18 cellular contexts compared by ENCODE assay signal in genomic region chr2:227397562-227397961, GRCh38. TPM values are rescaled to one million over a fixed set of nuclear protein-coding genes. Genes with fewer than 3 reads are reported as not detected.
DNase-seq lines count a peak whose midpoint lies in the region; ATAC-seq and TF ChIP-seq lines count a peak whose summit lies in the region.
"Had no signal": no experiment of that assay in that cellular context is flagged by ENCODE, and none has a peak within 500 bp of the region (broad histone marks: within the 10 kb centered on the region; RNA-seq: fewer than 3 reads in every experiment).

No MANE protein-coding gene starts in this region.

- H3K9me3 Mint-ChIP-seq in stimulated activated naive CD8-positive, alpha-beta T cell treated with anti-CD3 and anti-CD28 coated beads, Interleukin-15, Interleukin-2, amounts not matched to agents 100 ng/mL and 50 ng/mL, for 24 hours, result no peaks in the 10 kb centered on the region
- H3K9me3 Mint-ChIP-seq in activated CD4-positive, alpha-beta memory T cell treated with anti-CD3 and anti-CD28 coated beads for 36 hours, result no peaks in the 10 kb centered on the region
- no peaks in the 10 kb centered on the region for H3K9me3 Mint-ChIP-seq in CD8-positive, alpha-beta memory T cell
- H3K9me3 Mint-ChIP-seq: CD4-positive, alpha-beta T cell had no signal

- H3K27me3 Mint-ChIP-seq in stimulated activated naive CD8-positive, alpha-beta T cell treated with anti-CD3 and anti-CD28 coated beads, Interleukin-15, Interleukin-2, amounts not matched to agents 100 ng/mL and 50 ng/mL, for 24 hours, result no peaks in the 10 kb centered on the region
- H3K27me3 Mint-ChIP-seq in activated CD4-positive, alpha-beta memory T cell treated with anti-CD3 and anti-CD28 coated beads for 36 hours, result no peaks in the 10 kb centered on the region
- peaks cover 8 to 9% of the 10 kb centered on the region in 2 donors for H3K27me3 Mint-ChIP-seq in CD8-positive, alpha-beta memory T cell
- H3K27me3 Mint-ChIP-seq: CD4-positive, alpha-beta T cell had no signal

- H3K79me2 ChIP-seq in hepatocyte, result no peaks in the 10 kb centered on the region

- no peak overlapping the region for H3K4me2 ChIP-seq in hepatocyte

- H4K20me1 ChIP-seq in hepatocyte (ENCODE audit: insufficient read depth, poor library complexity, severe bottlenecking), result no peaks in the 10 kb centered on the region

- WGBS in hepatocyte (ENCODE audit: low lambda C conversion rate, missing lambda C conversion rate), result 82% methylated on average over 4 of the region's 4 CpGs

- CTCF ChIA-PET in activated CD4-positive, alpha-beta memory T cell treated with anti-CD3 and anti-CD28 coated beads for 36 hours (lab: Charles Lee), result interaction anchor here (1.5 kb wide), 1 partner anchor 16 kb away, joined by 4 read pairs; no protein-coding TSS in a partner anchor
- CTCF ChIA-PET in CD8-positive, alpha-beta memory T cell (lab: Charles Lee), result interaction anchor here (0.7 kb wide), 1 partner anchor 15 kb away, joined by 3 read pairs; no protein-coding TSS in a partner anchor

- H3K4me1 ChIP-seq in foreskin keratinocyte (peaks cover 12% of the 10 kb centered on the region), hepatocyte (ENCODE audit: insufficient read depth) (peaks cover 8% of the 10 kb centered on the region)
- no peaks in the 10 kb centered on the region for H3K4me1 ChIP-seq in CD8-positive, alpha-beta memory T cell (ENCODE audit: insufficient read depth, low read length)
- H3K4me1 ChIP-seq: HAP-1, SJSA1 had no signal

- H3K27ac Mint-ChIP-seq in stimulated activated naive CD8-positive, alpha-beta T cell treated with anti-CD3 and anti-CD28 coated beads, Interleukin-15, Interleukin-2, amounts not matched to agents 100 ng/mL and 50 ng/mL, for 24 hours, result peak overlapping the region; percentile 13
- H3K27ac Mint-ChIP-seq in activated CD4-positive, alpha-beta memory T cell treated with anti-CD3 and anti-CD28 coated beads for 36 hours, result no peak overlapping the region
- H3K27ac Mint-ChIP-seq in CD8-positive, alpha-beta memory T cell, result no peak overlapping the region
- H3K27ac Mint-ChIP-seq: CD4-positive, alpha-beta T cell had no signal

- no peaks in the 10 kb centered on the region for H3K36me3 Mint-ChIP-seq in stimulated activated naive CD8-positive, alpha-beta T cell treated with anti-CD3 and anti-CD28 coated beads, Interleukin-15, Interleukin-2, amounts not matched to agents 100 ng/mL and 50 ng/mL, for 24 hours (ENCODE audit: low read depth)
- no peaks in the 10 kb centered on the region for H3K36me3 Mint-ChIP-seq in activated CD4-positive, alpha-beta memory T cell treated with anti-CD3 and anti-CD28 coated beads for 36 hours
- H3K36me3 Mint-ChIP-seq in CD8-positive, alpha-beta memory T cell, result no peaks in the 10 kb centered on the region

- POLR2A ChIA-PET in activated CD4-positive, alpha-beta memory T cell treated with anti-CD3 and anti-CD28 coated beads for 36 hours (lab: Charles Lee), result no interaction called here
- POLR2A ChIA-PET in CD8-positive, alpha-beta memory T cell (lab: Charles Lee), result no interaction called here

- no peaks in the 10 kb centered on the region for H3K9me3 ChIP-seq in CD8-positive, alpha-beta memory T cell (ENCODE audit: low read length)
- H3K9me3 ChIP-seq in hepatocyte (ENCODE audit: low read depth), result no peaks in the 10 kb centered on the region
- H3K9me3 ChIP-seq: HAP-1, SJSA1 had no signal

- TF ChIP-seq CTCF in VCaP (conservative IDR thresholded peaks at IDR 0.05) (no peak), foreskin keratinocyte (conservative IDR thresholded peaks at IDR 0.05) (no peak), hepatocyte (IDR thresholded peaks at IDR 0.05; ENCODE audit: poor library complexity) (no peak)

- no peak overlapping the region for H3K4me3 ChIP-seq in CD8-positive, alpha-beta memory T cell (ENCODE audit: low read length)
- no peak overlapping the region for H3K4me3 ChIP-seq in hepatocyte
- H3K4me3 ChIP-seq: HAP-1, SJSA1 had no signal

- no peaks in the 10 kb centered on the region for H3K9me2 ChIP-seq in hepatocyte (replicated peaks; ENCODE audit: insufficient read depth)

- intact Hi-C loops in activated CD4-positive, alpha-beta memory T cell treated with anti-CD3 and anti-CD28 coated beads for 36 hours (cut with micrococcal nuclease), result no loop called here

- DNase-seq in stimulated activated naive CD8-positive, alpha-beta T cell treated with anti-CD3 and anti-CD28 coated beads, Interleukin-15, Interleukin-2, amounts not matched to agents 100 U/mL and 50 U/mL, for 24 hours, result no peak
- DNase-seq in foreskin keratinocyte, result no peak
- no peak for DNase-seq in activated CD4-positive, alpha-beta memory T cell treated with anti-CD3 and anti-CD28 coated beads for 36 hours
- no peak for DNase-seq in CD8-positive, alpha-beta memory T cell
- DNase-seq in hepatocyte (ENCODE audit: low spot score), result no peak
- DNase-seq in stimulated activated CD4-positive, alpha-beta T cell treated with anti-CD3 and anti-CD28 coated beads, Interleukin-2, amount 100 ng/mL, for 24 hours, result no peak
- DNase-seq: AML-193; CD4-positive, alpha-beta T cell; MV-4-11; NCI-H1417 treated with DMSO at 0.1 percent for 48 hours; NCI-H2029 treated with DMSO at 0.1 percent for 48 hours; NCI-H524 had no signal

- no peaks in the 10 kb centered on the region for H3K36me3 ChIP-seq in CD8-positive, alpha-beta memory T cell (ENCODE audit: insufficient read depth, low read length)
- no peaks in the 10 kb centered on the region for H3K36me3 ChIP-seq in hepatocyte (replicated peaks; ENCODE audit: insufficient read depth, low read depth)
- H3K36me3 ChIP-seq: HAP-1, SJSA1 had no signal

- H3K4me1 Mint-ChIP-seq in stimulated activated naive CD8-positive, alpha-beta T cell treated with anti-CD3 and anti-CD28 coated beads, Interleukin-15, Interleukin-2, amounts not matched to agents 100 ng/mL and 50 ng/mL, for 24 hours (ENCODE audit: low read depth), result peaks cover 20% of the 10 kb centered on the region
- peaks cover 9% of the 10 kb centered on the region for H3K4me1 Mint-ChIP-seq in activated CD4-positive, alpha-beta memory T cell treated with anti-CD3 and anti-CD28 coated beads for 36 hours (ENCODE audit: low read depth)
- H3K4me1 Mint-ChIP-seq in CD8-positive, alpha-beta memory T cell, result peaks cover 0 to 8% (median 0%) of the 10 kb centered on the region in 3 donors

- H2AFZ ChIP-seq in hepatocyte, result no peak overlapping the region

- no peak overlapping the region for H3K4me3 Mint-ChIP-seq in stimulated activated naive CD8-positive, alpha-beta T cell treated with anti-CD3 and anti-CD28 coated beads, Interleukin-15, Interleukin-2, amounts not matched to agents 100 ng/mL and 50 ng/mL, for 24 hours
- H3K4me3 Mint-ChIP-seq in activated CD4-positive, alpha-beta memory T cell treated with anti-CD3 and anti-CD28 coated beads for 36 hours, result no peak overlapping the region
- H3K4me3 Mint-ChIP-seq in CD8-positive, alpha-beta memory T cell, result no peak overlapping the region
- H3K4me3 Mint-ChIP-seq: CD4-positive, alpha-beta T cell had no signal

- no peak for ATAC-seq in stimulated activated naive CD8-positive, alpha-beta T cell treated with anti-CD3 and anti-CD28 coated beads, Interleukin-15, Interleukin-2, amounts not matched to agents 100 U/mL and 50 U/mL, for 24 hours
- peak; percentile 49 for ATAC-seq in foreskin keratinocyte

- H3K27ac ChIP-seq in VCaP, result peak overlapping the region; percentile 62; the same call in 1 of the 2 replicates
- H3K27ac ChIP-seq in foreskin keratinocyte, result peak overlapping the region; percentile 36
- no peak overlapping the region for H3K27ac ChIP-seq in CD8-positive, alpha-beta memory T cell (ENCODE audit: low read depth, low read length)
- H3K27ac ChIP-seq in hepatocyte, result no peak overlapping the region
- H3K27ac ChIP-seq: RWPE1, SJSA1 had no signal

- H3K27me3 ChIP-seq in foreskin keratinocyte (no peaks in the 10 kb centered on the region), hepatocyte (no peaks in the 10 kb centered on the region)
- H3K27me3 ChIP-seq in CD8-positive, alpha-beta memory T cell (ENCODE audit: insufficient read depth, low read length, poor library complexity, severe bottlenecking), result no peaks in the 10 kb centered on the region
- H3K27me3 ChIP-seq: SJSA1 had no signal

RNA-seq across cellular contexts. Expression of gene SCYGR1, which starts 9.8 kb away (rescaled TPM):
- total RNA-seq in foreskin keratinocyte, result not detected in 2 replicates
- not detected in 2 replicates for polyA plus RNA-seq in foreskin keratinocyte
- not detected for total RNA-seq in activated CD4-positive, alpha-beta memory T cell treated with anti-CD3 and anti-CD28 coated beads for 36 hours
- total RNA-seq in CD8-positive, alpha-beta memory T cell, result not detected
- polyA plus RNA-seq in CD8-positive, alpha-beta memory T cell, result not detected
- not detected in 2 replicates for total RNA-seq in hepatocyte
- not detected in 2 replicates for polyA plus RNA-seq in hepatocyte
- total RNA-seq: CD4-positive, alpha-beta T cell; LHCN-M2; SJSA1 had no signal

RNA-seq across cellular contexts. Expression of gene TM4SF20, which starts 18.5 kb away (rescaled TPM):
- total RNA-seq in foreskin keratinocyte, result not detected in 2 replicates
- polyA plus RNA-seq in foreskin keratinocyte, result not detected in 2 replicates
- total RNA-seq in activated CD4-positive, alpha-beta memory T cell treated with anti-CD3 and anti-CD28 coated beads for 36 hours, result not detected
- total RNA-seq in CD8-positive, alpha-beta memory T cell, result not detected
- polyA plus RNA-seq in CD8-positive, alpha-beta memory T cell, result not detected
- 44.6 and 46.6 TPM in 2 replicates for total RNA-seq in hepatocyte
- polyA plus RNA-seq in hepatocyte, result 9.3 and 14.2 TPM in 2 replicates
- total RNA-seq: CD4-positive, alpha-beta T cell; LHCN-M2; SJSA1 had no signal

Comparison
In these comparisons a context has a peak if more than half of its experiments do, and no peak if none do; other contexts are left out.
1. H3K27ac ChIP-seq: peak in VCaP (single experiment) and foreskin keratinocyte (single experiment); none in CD8-positive, alpha-beta memory T cell (single experiment) and hepatocyte (single experiment).
2. RNA of gene TM4SF20, which starts 18.5 kb away (total RNA-seq): 44.6 to 46.6 TPM in hepatocyte; not detected in foreskin keratinocyte, not detected in activated CD4-positive, alpha-beta memory T cell treated with anti-CD3 and anti-CD28 coated beads for 36 hours and not detected in CD8-positive, alpha-beta memory T cell; every median in the first group is over 10 times any median in the second.